ENCODE assay signal across 16 cellular contexts in the genomic region with DNA sequence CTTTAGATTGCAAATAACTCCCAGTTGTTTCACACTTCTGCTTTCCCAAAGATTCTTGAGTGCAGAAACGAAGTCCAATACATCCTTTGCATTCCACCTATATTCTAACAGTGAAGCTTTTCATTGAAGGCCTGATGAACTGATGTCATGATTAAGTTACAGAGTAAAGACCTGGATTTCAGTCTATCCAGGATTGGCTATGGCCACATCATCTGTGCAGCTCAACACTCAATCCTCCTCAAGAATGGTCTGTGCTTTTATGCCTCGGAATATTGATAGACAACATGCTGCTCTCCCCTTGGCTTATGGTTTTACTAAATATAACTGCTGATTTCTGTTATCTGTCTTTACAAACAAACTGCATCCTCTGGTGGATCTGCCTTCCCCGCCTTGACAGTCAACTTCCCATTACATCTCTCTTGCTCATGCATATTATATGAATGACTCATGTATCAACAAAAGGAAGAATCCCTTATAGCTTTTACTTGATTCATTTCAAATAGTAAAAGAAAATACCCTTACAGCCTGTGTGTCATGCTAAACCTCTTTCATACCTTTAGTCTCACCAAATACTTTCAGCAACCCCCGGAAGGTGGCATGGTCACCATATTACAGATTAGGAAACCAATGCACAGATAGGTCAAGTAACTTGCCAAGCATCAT. TPM values are rescaled to one million over a fixed set of nuclear protein-coding genes. Genes with fewer than 3 reads are reported as not detected.
DNase-seq lines count a peak whose midpoint lies in the region; ATAC-seq, FAIRE-seq and TF ChIP-seq lines count a peak whose summit lies in the region.
"Had no signal": no experiment of that assay in that cellular context is flagged by ENCODE, and none has a peak within 500 bp of the region (broad histone marks: within the 10 kb centered on the region; RNA-seq: fewer than 3 reads in every experiment).

No MANE protein-coding gene starts in this region.

- no peak overlapping the region for H3K4me3 Mint-ChIP-seq in CD8-positive, alpha-beta T cell
- H3K4me3 Mint-ChIP-seq: endodermal cell, naive B cell, type B pancreatic cell had no signal

- no peaks in the 10 kb centered on the region for H3K36me3 ChIP-seq in keratinocyte (ENCODE audit: control insufficient read depth in 2 of 2, extremely low read depth in 1 of 2, insufficient read depth in 2 of 2, low read length in 2 of 2)
- no peaks in the 10 kb centered on the region for H3K36me3 ChIP-seq in PC-9 (ENCODE audit: low read depth)
- H3K36me3 ChIP-seq in CD8-positive, alpha-beta T cell (ENCODE audit: insufficient read depth, low read length): no peaks in the 10 kb centered on the region
- no peaks in the 10 kb centered on the region for H3K36me3 ChIP-seq in gastrocnemius medialis

- no peaks in the 10 kb centered on the region for H3K79me2 ChIP-seq in keratinocyte (ENCODE audit: control insufficient read depth, insufficient read depth, low read length)
- no peaks in the 10 kb centered on the region for H3K79me2 ChIP-seq in PC-9 (ENCODE audit: low read depth)

- POLR2A ChIA-PET in AG04449 (lab: Yijun Ruan, JAX): no interaction called here
- POLR2A ChIA-PET in PC-9 (lab: Charles Lee; ENCODE audit: unreplicated experiment): no interaction called here
- POLR2A ChIA-PET in CD8-positive, alpha-beta T cell (lab: Charles Lee): no interaction called here

- intact Hi-C loops in PC-9 (cut with micrococcal nuclease; ENCODE audit: unreplicated experiment): no loop called here
- intact Hi-C loops in CD8-positive, alpha-beta T cell (cut with DNase I, micrococcal nuclease): loop anchor here in 1 of 2 experiments (10.0 kb wide), 1 partner anchor 467 kb away; no protein-coding TSS in a partner anchor
- intact Hi-C loops in gastrocnemius medialis (cut with DNase I; ENCODE audit: low total_unique reads): no loop called here

- no peaks in the 10 kb centered on the region for H3K9me3 ChIP-seq in keratinocyte (ENCODE audit: control insufficient read depth, low read depth, low read length)
- H3K9me3 ChIP-seq in PC-9 (ENCODE audit: insufficient read depth, low read depth): no peaks in the 10 kb centered on the region
- no peaks in the 10 kb centered on the region for H3K9me3 ChIP-seq in CD8-positive, alpha-beta T cell (ENCODE audit: low read length)
- no peaks in the 10 kb centered on the region for H3K9me3 ChIP-seq in gastrocnemius medialis

- no peak overlapping the region for H3K4me3 ChIP-seq in AG04449 (ENCODE audit: low read depth, low read length)
- H3K4me3 ChIP-seq in astrocyte of the spinal cord (ENCODE audit: low read depth, low read length): no peak overlapping the region
- H3K4me3 ChIP-seq in keratinocyte (ENCODE audit: control insufficient read depth in 2 of 3, extremely low read depth in 1 of 3, insufficient read depth in 2 of 3, low read depth in 1 of 3, low read length in 3 of 3): no peak overlapping the region
- H3K4me3 ChIP-seq in PC-9: no peak overlapping the region
- no peak overlapping the region for H3K4me3 ChIP-seq in CD8-positive, alpha-beta T cell (ENCODE audit: low read depth, low read length)
- no peak overlapping the region for H3K4me3 ChIP-seq in gastrocnemius medialis
- H3K4me3 ChIP-seq: skin epidermis had no signal

- no peaks in the 10 kb centered on the region for H3K9me1 ChIP-seq in keratinocyte (ENCODE audit: control insufficient read depth, extremely low read depth, insufficient read depth, low read length)

- H3K4me1 ChIP-seq in keratinocyte (ENCODE audit: control insufficient read depth, extremely low read depth, insufficient read depth, low read length) (peaks cover 12% of the 10 kb centered on the region), PC-9 (replicated peaks; ENCODE audit: insufficient read depth) (no peaks in the 10 kb centered on the region), gastrocnemius medialis (no peaks in the 10 kb centered on the region)
- no peaks in the 10 kb centered on the region for H3K4me1 ChIP-seq in CD8-positive, alpha-beta T cell (ENCODE audit: insufficient read depth, low read length)

- H3K27ac Mint-ChIP-seq in CD8-positive, alpha-beta T cell: no peak overlapping the region
- H3K27ac Mint-ChIP-seq: endodermal cell, naive B cell, type B pancreatic cell had no signal

- H3K27me3 ChIP-seq in keratinocyte (ENCODE audit: control insufficient read depth, extremely low read depth, insufficient read depth, low read length) (no peaks in the 10 kb centered on the region), PC-9 (ENCODE audit: insufficient read depth, low read depth) (peaks cover 71% of the 10 kb centered on the region), gastrocnemius medialis (no peaks in the 10 kb centered on the region)
- no peaks in the 10 kb centered on the region for H3K27me3 ChIP-seq in CD8-positive, alpha-beta T cell (ENCODE audit: insufficient read depth, low read length)

- CTCF ChIA-PET in AG04449 (lab: Yijun Ruan, JAX) (interaction anchor here (1.0 to 3.1 kb wide), 8 partner anchors 7 to 471 kb away, joined by 3 to 19 read pairs (median 5); no protein-coding TSS in a partner anchor), PC-9 (lab: Charles Lee) (no interaction called here)
- CTCF ChIA-PET in CD8-positive, alpha-beta T cell (lab: Charles Lee): interaction anchor here (1.9 kb wide), 1 partner anchor 8 kb away, joined by 7 read pairs; no protein-coding TSS in a partner anchor

- no peak overlapping the region for H2AFZ ChIP-seq in keratinocyte (ENCODE audit: control insufficient read depth, low read length)
- H2AFZ ChIP-seq in PC-9: no peak overlapping the region

- no peak for ATAC-seq in CD8-positive, alpha-beta T cell
- ATAC-seq in gastrocnemius medialis: no peak

- dilution Hi-C loops in keratinocyte (cut with MboI; ENCODE audit: extremely low pct_ligation_motif_present, low sequenced_read_pairs): no loop called here

- no peaks in the 10 kb centered on the region for H3K36me3 Mint-ChIP-seq in CD8-positive, alpha-beta T cell
- H3K36me3 Mint-ChIP-seq: naive B cell, type B pancreatic cell had no signal

- H3K9me2 ChIP-seq in PC-9 (ENCODE audit: insufficient read depth): peaks cover 3% of the 10 kb centered on the region; the same call in 1 of the 2 replicates

- no peaks in the 10 kb centered on the region for H4K20me1 ChIP-seq in keratinocyte (ENCODE audit: control insufficient read depth, extremely low read depth, insufficient read depth, low read length)
- no peaks in the 10 kb centered on the region for H4K20me1 ChIP-seq in PC-9 (ENCODE audit: insufficient read depth)

- DNase-seq in AG04449 (ENCODE audit: low read depth, low spot score): peak; percentile 53
- peak; percentile 86 for DNase-seq in HT1080 (ENCODE audit: low read depth)
- DNase-seq in astrocyte of the spinal cord (ENCODE audit: low read depth, low spot score): peak; percentile 76
- DNase-seq in keratinocyte (ENCODE audit: low read depth, low spot score): peak; percentile 23
- no peak for DNase-seq in PC-9
- no peak for DNase-seq in SHP77 (lab: John Stamatoyannopoulos, UW)
- no peak for DNase-seq in CD8-positive, alpha-beta T cell
- DNase-seq in gastrocnemius medialis: no peak
- DNase-seq: amygdala, C1 segment of cervical spinal cord, endodermal cell, naive B cell, NCI-H2081 treated with DMSO at 0.1 percent for 48 hours, T-helper 2 cell had no signal

- in situ Hi-C loops in astrocyte of the spinal cord (cut with HindIII; ENCODE audit: low sequenced_read_pairs): no loop called here
- in situ Hi-C loops in gastrocnemius medialis (cut with MboI; ENCODE audit: low sequenced_read_pairs in 4 of 4): loop anchor here in 1 of 4 donors (25.0 kb wide), 1 partner anchor 480 kb away; no protein-coding TSS in a partner anchor

- BruUV-seq in PC-9 (replicated peaks; lab: Mats Ljungman, UMichigan): no TSS peak

- no peaks in the 10 kb centered on the region for H3F3A ChIP-seq in PC-9 (ENCODE audit: insufficient read depth, low read depth)

- TF ChIP-seq POLR2A in gastrocnemius medialis (IDR thresholded peaks at IDR 0.05): no peak

- FAIRE-seq in keratinocyte (lab: Jason Lieb, UNC): peak; percentile 81

- H3K9me3 Mint-ChIP-seq in CD8-positive, alpha-beta T cell: no peaks in the 10 kb centered on the region
- H3K9me3 Mint-ChIP-seq: endodermal cell, naive B cell, type B pancreatic cell had no signal

- H3K27ac ChIP-seq in keratinocyte (ENCODE audit: control insufficient read depth, insufficient read depth, low read length) (peak overlapping the region; percentile 35), PC-9 (no peak overlapping the region), gastrocnemius medialis (no peak overlapping the region)
- no peak overlapping the region for H3K27ac ChIP-seq in CD8-positive, alpha-beta T cell (ENCODE audit: low read depth, low read length)
- H3K27ac ChIP-seq: skin epidermis had no signal

- TF ChIP-seq CTCF in AG04449 (IDR thresholded peaks at IDR 0.05; ENCODE audit: insufficient read depth, low read length, missing control alignments) (no peak), astrocyte of the spinal cord (IDR thresholded peaks at IDR 0.05; ENCODE audit: low read depth, low read length) (no peak), keratinocyte (optimal IDR thresholded peaks at IDR 0.05 in 1 of 3, IDR thresholded peaks at IDR 0.05 in 1 of 3, conservative IDR thresholded peaks at IDR 0.05 in 1 of 3; ENCODE audit: extremely low read depth in 1 of 3, insufficient read depth in 2 of 3, low read length in 3 of 3) (no peak), PC-9 (conservative IDR thresholded peaks at IDR 0.05) (no peak), gastrocnemius medialis (IDR thresholded peaks at IDR 0.05 in 4 of 5, conservative IDR thresholded peaks at IDR 0.05 in 1 of 5) (no peak)
- no peak for TF ChIP-seq CTCF in CD8-positive, alpha-beta T cell (IDR thresholded peaks at IDR 0.05)

- H3K4me2 ChIP-seq in keratinocyte (ENCODE audit: control insufficient read depth, extremely low read depth, insufficient read depth, low read depth, low read length) (peak overlapping the region; percentile 53), PC-9 (no peak overlapping the region)

- no peaks in the 10 kb centered on the region for H3K4me1 Mint-ChIP-seq in CD8-positive, alpha-beta T cell (ENCODE audit: low read depth)
- H3K4me1 Mint-ChIP-seq: naive B cell had no signal

- H3K9ac ChIP-seq in keratinocyte (ENCODE audit: control insufficient read depth, extremely low read depth, insufficient read depth, low read length): no peak overlapping the region

- peaks cover 30% of the 10 kb centered on the region for H3K27me3 Mint-ChIP-seq in CD8-positive, alpha-beta T cell (ENCODE audit: low read depth)

RNA-seq across cellular contexts. Expression of a gene that starts 59.5 kb away (rescaled TPM):
- total RNA-seq in HT1080 (2014; rRNA removed; shearing (Covaris generic)): not detected in 2 replicates
- not detected in 2 replicates for polyA plus RNA-seq in HT1080 (2015; cell fraction: cytosol; rRNA removed)
- polyA plus RNA-seq in HT1080 (2015; cell fraction: nucleus; rRNA removed): not detected in 2 replicates
- polyA plus RNA-seq in keratinocyte: 0.01 to 0.04 TPM in 2 of 3 replicates, not detected in the other
- polyA plus RNA-seq in keratinocyte (2011; ENCODE audit: low read depth): not detected
- 0.01 TPM in 1 of 2 replicates, not detected in the other for polyA plus RNA-seq in keratinocyte (2011; cell fraction: cytosol; rRNA removed)
- polyA plus RNA-seq in keratinocyte (2011; cell fraction: nucleus; rRNA removed): 0.04 and 0.06 TPM in 2 replicates
- not detected in 2 replicates for polyA plus RNA-seq in keratinocyte (2012; ENCODE audit: low replicate concordance)
- 0.07 TPM in 1 of 3 replicates, not detected in the others for polyA minus RNA-seq in keratinocyte
- not detected for polyA minus RNA-seq in keratinocyte (2011; cell fraction: cytosol; rRNA and poly(A)+ RNA removed)
- not detected in 2 replicates for polyA minus RNA-seq in keratinocyte (2011; cell fraction: nucleus; rRNA and poly(A)+ RNA removed)
- total RNA-seq in PC-9 (2021) (not detected in 2 replicates), gastrocnemius medialis (under 1 TPM in 1 of 4 donors, not detected in 3; 0.04 TPM)
- under 1 TPM; 0.08 to 0.11 TPM for total RNA-seq in CD8-positive, alpha-beta T cell

RNA-seq across cellular contexts. Expression of a gene that starts 59.6 kb away (rescaled TPM):
- total RNA-seq in HT1080 (2014; rRNA removed; shearing (Covaris generic)): 12.8 and 19.9 TPM in 2 replicates
- 21.3 and 29.0 TPM in 2 replicates for polyA plus RNA-seq in HT1080 (2015; cell fraction: cytosol; rRNA removed)
- 50.7 and 57.5 TPM in 2 replicates for polyA plus RNA-seq in HT1080 (2015; cell fraction: nucleus; rRNA removed)
- polyA plus RNA-seq in keratinocyte: 14.9 to 29.7 TPM (median 20.2 TPM) in 3 replicates
- 16.5 TPM for polyA plus RNA-seq in keratinocyte (2011; ENCODE audit: low read depth)
- 10.1 and 26.2 TPM in 2 replicates for polyA plus RNA-seq in keratinocyte (2011; cell fraction: cytosol; rRNA removed)
- 19.3 and 27.8 TPM in 2 replicates for polyA plus RNA-seq in keratinocyte (2011; cell fraction: nucleus; rRNA removed)
- polyA plus RNA-seq in keratinocyte (2012; ENCODE audit: low replicate concordance): 14.3 and 15.1 TPM in 2 replicates
- 4.5 to 36.3 TPM (median 22.3 TPM) in 3 replicates for polyA minus RNA-seq in keratinocyte
- polyA minus RNA-seq in keratinocyte (2011; cell fraction: cytosol; rRNA and poly(A)+ RNA removed): 30.7 TPM
- 10.6 and 21.7 TPM in 2 replicates for polyA minus RNA-seq in keratinocyte (2011; cell fraction: nucleus; rRNA and poly(A)+ RNA removed)
- 26.0 and 31.2 TPM in 2 replicates for total RNA-seq in PC-9 (2021)
- total RNA-seq in CD8-positive, alpha-beta T cell: 100 to 1,000 TPM; 102 to 103 TPM
- 10 to 100 TPM; 14.8 to 26.5 (median 19.8) TPM for total RNA-seq in gastrocnemius medialis

Comparison
In these comparisons a context has a peak if more than half of its experiments do, and no peak if none do; other contexts are left out.
1. DNase-seq: peak in AG04449 (single experiment), HT1080 (single experiment), astrocyte of the spinal cord (single experiment) and keratinocyte (single experiment); none in PC-9 (0 of 2), SHP77 (0 of 2), CD8-positive, alpha-beta T cell (0 of 7) and gastrocnemius medialis (0 of 2).